18 cellular contexts compared by ENCODE assay signal in the genomic region with DNA sequence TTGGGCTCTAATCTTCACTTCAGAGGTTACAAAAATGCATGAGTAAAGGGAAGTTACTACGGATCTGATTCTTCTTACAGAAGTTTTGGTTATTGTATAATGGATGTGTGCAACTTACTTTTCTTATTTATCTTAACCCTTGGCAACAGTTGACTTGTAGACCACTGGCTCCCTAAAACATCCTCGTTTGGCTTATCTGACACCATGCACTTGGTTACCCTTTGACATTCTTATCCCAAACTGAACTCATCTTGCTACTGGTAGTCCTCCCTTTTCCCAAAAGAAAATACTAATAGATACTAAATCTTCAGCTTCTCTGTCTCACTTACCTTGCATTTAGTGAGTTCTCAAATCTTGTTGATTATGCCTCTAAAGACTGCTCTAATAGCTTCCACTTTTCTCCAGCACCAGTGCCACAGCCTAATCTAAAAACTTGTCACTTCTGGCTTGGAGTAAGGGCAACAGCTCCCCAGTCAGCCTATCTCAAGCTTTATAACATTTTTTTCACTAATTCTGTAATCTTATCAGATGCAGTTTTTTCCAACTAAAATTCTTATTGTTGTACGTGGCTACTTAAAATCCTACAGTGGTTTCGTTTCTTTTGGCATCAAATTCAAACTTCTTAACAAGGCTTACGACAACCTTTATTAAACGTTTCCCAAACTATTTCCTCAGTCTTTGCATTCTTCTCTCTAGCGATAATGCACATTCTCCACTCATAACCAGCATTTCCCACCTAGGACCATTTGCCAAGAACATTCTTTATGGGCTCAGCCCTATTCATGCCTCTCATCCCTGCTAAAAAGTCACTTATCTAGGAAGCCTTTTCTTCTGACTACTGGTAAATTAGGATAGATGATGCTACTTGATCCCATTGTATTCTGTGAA.
DNase-seq lines count a peak whose midpoint lies in the region; FAIRE-seq and TF ChIP-seq lines count a peak whose summit lies in the region.
"Had no signal": no experiment of that assay in that cellular context is flagged by ENCODE, and none has a peak within 500 bp of the region (broad histone marks: within the 10 kb centered on the region; RNA-seq: fewer than 3 reads in every experiment).

No MANE protein-coding gene starts in this region.

- H2BK120ac ChIP-seq in trophoblast cell (ENCODE audit: insufficient read depth, low read length, poor library complexity) = no peak overlapping the region

- peak overlapping the region; percentile 39 for H3K4me2 ChIP-seq in endothelial cell of umbilical vein (ENCODE audit: insufficient read depth, low read length)
- H3K4me2 ChIP-seq in trophoblast cell (ENCODE audit: low read length) = no peak overlapping the region

- H3K9ac ChIP-seq in endothelial cell of umbilical vein (replicated peaks; ENCODE audit: extremely low read depth, insufficient read depth, low read length) = no peak overlapping the region
- H3K9ac ChIP-seq in trophoblast cell (ENCODE audit: low read length) = no peak overlapping the region

- no peak overlapping the region for H4K12ac ChIP-seq in trophoblast cell (ENCODE audit: low read depth, low read length)

- no peak overlapping the region for H2BK12ac ChIP-seq in trophoblast cell (ENCODE audit: low read length)

- H3K36me3 ChIP-seq in endothelial cell of umbilical vein (ENCODE audit: control insufficient read depth in 2 of 2, extremely low read depth in 1 of 2, insufficient read depth in 2 of 2, low read length in 2 of 2) = no peaks in the 10 kb centered on the region
- no peaks in the 10 kb centered on the region for H3K36me3 ChIP-seq in trophoblast cell (ENCODE audit: control insufficient read depth in 1 of 2, insufficient read depth in 2 of 2, low read length in 2 of 2)

- intact Hi-C loops in endothelial cell of umbilical vein (cut with micrococcal nuclease) = no loop called here

- H3K23ac ChIP-seq in trophoblast cell (ENCODE audit: low read length) = no peak overlapping the region

- no peak overlapping the region for H3K14ac ChIP-seq in trophoblast cell (ENCODE audit: low read length)

- dilution Hi-C loops in endothelial cell of umbilical vein (cut with MboI; ENCODE audit: extremely low pct_ligation_motif_present, low sequenced_read_pairs) = no loop called here

- DNase-seq in D721Med (ENCODE audit: insufficient read length, low spot score) = no peak
- peak; percentile 49 for DNase-seq in OCI-M1 (lab: John Stamatoyannopoulos, UW)
- peak; percentile 83 for DNase-seq in endothelial cell of umbilical vein (ENCODE audit: low read depth, low spot score)
- DNase-seq in trophoblast cell = peak; percentile 20 to 91
- no peak for DNase-seq in NCI-H748 treated with DMSO at 0.1 percent for 48 hours (lab: John Stamatoyannopoulos, UW)
- DNase-seq in inferior parietal cortex (ENCODE audit: extremely low spot score) = no peak
- DNase-seq in activated naive CD4-positive, alpha-beta T cell treated with anti-CD3 and anti-CD28 coated beads, Interleukin-2, amount 10 ng/mL, durations not matched to agents 7 days and 5 days = no peak
- no peak for DNase-seq in iPS-NIHi11 (ENCODE audit: low spot score)
- DNase-seq: activated CD4-positive, alpha-beta T cell treated with anti-CD3 and anti-CD28 coated beads for 48 hours; activated CD8-positive, alpha-beta memory T cell treated with anti-CD3 and anti-CD28 coated beads, Interleukin-2, amount 50 U/mL, for 4 hours; activated effector memory CD4-positive, alpha-beta T cell treated with anti-CD3 and anti-CD28 coated beads, Interleukin-2, amount 50 U/mL, for 16 hours; dermis blood vessel endothelial cell; NCI-H2029; NCI-H526; T1000 had no signal

- H3K79me1 ChIP-seq in trophoblast cell (ENCODE audit: low read length) = no peaks in the 10 kb centered on the region

- H3K36me3 Mint-ChIP-seq in activated naive CD4-positive, alpha-beta T cell treated with anti-CD3 and anti-CD28 coated beads, Interleukin-2, amount 10 ng/mL, durations not matched to agents 7 days and 5 days = no peaks in the 10 kb centered on the region

- no peaks in the 10 kb centered on the region for H3K27me3 ChIP-seq in endothelial cell of umbilical vein (ENCODE audit: control insufficient read depth in 2 of 2, insufficient read depth in 2 of 2, low read length in 2 of 2)
- H3K27me3 ChIP-seq in trophoblast cell (ENCODE audit: insufficient read depth, low read length) = no peaks in the 10 kb centered on the region

- H3K4ac ChIP-seq in trophoblast cell (ENCODE audit: low read depth, low read length) = no peak overlapping the region

- H3K9me1 ChIP-seq in endothelial cell of umbilical vein (replicated peaks; ENCODE audit: control insufficient read depth, extremely low read depth, insufficient read depth, low read length) = no peaks in the 10 kb centered on the region

- BruUV-seq in endothelial cell of umbilical vein (replicated peaks; lab: Mats Ljungman, UMichigan) = no TSS peak

- no peak for TF ChIP-seq CTCF in D721Med (IDR thresholded peaks at IDR 0.05; ENCODE audit: insufficient read depth, missing control alignments)
- TF ChIP-seq CTCF in endothelial cell of umbilical vein (IDR thresholded peaks at IDR 0.05; ENCODE audit: extremely low read depth in 1 of 2, insufficient read depth in 1 of 2, low read depth in 1 of 2, low read length in 2 of 2) = no peak

- H4K8ac ChIP-seq in trophoblast cell (ENCODE audit: low read depth, low read length) = no peak overlapping the region

- no peak overlapping the region for H4K91ac ChIP-seq in trophoblast cell (ENCODE audit: low read depth, low read length)

- no peak for TF ChIP-seq POLR2A in endothelial cell of umbilical vein (IDR thresholded peaks at IDR 0.05; ENCODE audit: low read depth, low read length)

- H3K27ac Mint-ChIP-seq in activated naive CD4-positive, alpha-beta T cell treated with anti-CD3 and anti-CD28 coated beads, Interleukin-2, amount 10 ng/mL, durations not matched to agents 7 days and 5 days = no peak overlapping the region
- H3K27ac Mint-ChIP-seq: stimulated activated naive CD8-positive, alpha-beta T cell treated with anti-CD3 and anti-CD28 coated beads, Interleukin-15, Interleukin-2, amounts not matched to agents 100 ng/mL and 50 ng/mL, for 24 hours had no signal

- no peaks in the 10 kb centered on the region for H4K20me1 ChIP-seq in endothelial cell of umbilical vein (replicated peaks; ENCODE audit: control insufficient read depth, extremely low read depth, insufficient read depth, low read length)

- 100% methylated on average over 3 of the region's 7 CpGs for WGBS in trophoblast cell (ENCODE audit: extremely low coverage, insufficient coverage, insufficient read length)

- no peak overlapping the region for H2BK5ac ChIP-seq in trophoblast cell (ENCODE audit: low read depth, low read length, poor library complexity)

- H3K27ac ChIP-seq in endothelial cell of umbilical vein (ENCODE audit: insufficient read depth, low read depth, low read length) = no peak overlapping the region
- no peak overlapping the region for H3K27ac ChIP-seq in trophoblast cell (ENCODE audit: low read depth, low read length)

- CTCF ChIA-PET in endothelial cell of umbilical vein (lab: Charles Lee) = interaction anchor here (0.7 to 1.1 kb wide), 3 partner anchors 31 to 257 kb away, joined by 3 to 4 read pairs (median 3); no protein-coding TSS in a partner anchor
- CTCF ChIA-PET in activated naive CD4-positive, alpha-beta T cell treated with anti-CD3 and anti-CD28 coated beads, Interleukin-2, amount 10 ng/mL, durations not matched to agents 7 days and 5 days (lab: Charles Lee) = no interaction called here

- no peaks in the 10 kb centered on the region for H3K4me1 Mint-ChIP-seq in activated naive CD4-positive, alpha-beta T cell treated with anti-CD3 and anti-CD28 coated beads, Interleukin-2, amount 10 ng/mL, durations not matched to agents 7 days and 5 days

- H2AK5ac ChIP-seq in trophoblast cell (ENCODE audit: low read length) = no peak overlapping the region

- no peaks in the 10 kb centered on the region for H3K9me3 Mint-ChIP-seq in activated naive CD4-positive, alpha-beta T cell treated with anti-CD3 and anti-CD28 coated beads, Interleukin-2, amount 10 ng/mL, durations not matched to agents 7 days and 5 days
- H3K9me3 Mint-ChIP-seq: neural crest cell; stimulated activated naive CD8-positive, alpha-beta T cell treated with anti-CD3 and anti-CD28 coated beads, Interleukin-15, Interleukin-2, amounts not matched to agents 100 ng/mL and 50 ng/mL, for 24 hours had no signal

- no peak overlapping the region for H3K18ac ChIP-seq in trophoblast cell (ENCODE audit: low read length)

- FAIRE-seq in D721Med (lab: Jason Lieb, UNC) (peak; percentile 29), endothelial cell of umbilical vein (lab: Jason Lieb, UNC) (no peak)
- FAIRE-seq: islet of Langerhans had no signal

- peaks cover 42% of the 10 kb centered on the region for H3K4me1 ChIP-seq in endothelial cell of umbilical vein (ENCODE audit: control insufficient read depth, extremely low read depth, insufficient read depth, low read length)
- no peaks in the 10 kb centered on the region for H3K4me1 ChIP-seq in trophoblast cell (ENCODE audit: control insufficient read depth in 1 of 2, insufficient read depth in 2 of 2, low read length in 2 of 2)

- no peak overlapping the region for H3K4me3 Mint-ChIP-seq in activated naive CD4-positive, alpha-beta T cell treated with anti-CD3 and anti-CD28 coated beads, Interleukin-2, amount 10 ng/mL, durations not matched to agents 7 days and 5 days
- H3K4me3 Mint-ChIP-seq: neural crest cell; stimulated activated naive CD8-positive, alpha-beta T cell treated with anti-CD3 and anti-CD28 coated beads, Interleukin-15, Interleukin-2, amounts not matched to agents 100 ng/mL and 50 ng/mL, for 24 hours had no signal

- no peak overlapping the region for H3K4me3 ChIP-seq in endothelial cell of umbilical vein (replicated peaks in 1 of 3; ENCODE audit: insufficient read depth in 1 of 3, low read depth in 1 of 3, low read length in 3 of 3)
- H3K4me3 ChIP-seq in trophoblast cell (ENCODE audit: low read depth, low read length) = no peak overlapping the region

- H3K9me3 ChIP-seq in endothelial cell of umbilical vein (replicated peaks; ENCODE audit: control insufficient read depth, insufficient read depth, low read length) (no peaks in the 10 kb centered on the region), trophoblast cell (ENCODE audit: insufficient read depth, low read depth, low read length) (no peaks in the 10 kb centered on the region)

- H2AFZ ChIP-seq in endothelial cell of umbilical vein (ENCODE audit: low read depth, low read length) (peak overlapping the region; percentile 72), trophoblast cell (ENCODE audit: insufficient read depth, low read length, poor library complexity) (no peak overlapping the region)

- no peaks in the 10 kb centered on the region for H3K27me3 Mint-ChIP-seq in activated naive CD4-positive, alpha-beta T cell treated with anti-CD3 and anti-CD28 coated beads, Interleukin-2, amount 10 ng/mL, durations not matched to agents 7 days and 5 days
- H3K27me3 Mint-ChIP-seq: stimulated activated naive CD8-positive, alpha-beta T cell treated with anti-CD3 and anti-CD28 coated beads, Interleukin-15, Interleukin-2, amounts not matched to agents 100 ng/mL and 50 ng/mL, for 24 hours had no signal

- POLR2A ChIA-PET in endothelial cell of umbilical vein (lab: Charles Lee) = no interaction called here

- H3K79me2 ChIP-seq in endothelial cell of umbilical vein (ENCODE audit: control insufficient read depth, insufficient read depth, low read length) = no peaks in the 10 kb centered on the region
- H3K79me2 ChIP-seq in trophoblast cell (ENCODE audit: control insufficient read depth, insufficient read depth, low read length, poor library complexity) = no peaks in the 10 kb centered on the region

Comparison
In these comparisons a context has a peak if more than half of its experiments do, and no peak if none do; other contexts are left out.
1. DNase-seq: peak in OCI-M1 (single experiment), endothelial cell of umbilical vein (single experiment) and trophoblast cell (2 of 2); none in D721Med (single experiment), NCI-H748 treated with DMSO at 0.1 percent for 48 hours (single experiment), inferior parietal cortex (single experiment), activated naive CD4-positive, alpha-beta T cell treated with anti-CD3 and anti-CD28 coated beads, Interleukin-2, amount 10 ng/mL, durations not matched to agents 7 days and 5 days (single experiment) and iPS-NIHi11 (single experiment).